Comparison of ENCODE assay signal across 8 cellular contexts in the genomic region with DNA sequence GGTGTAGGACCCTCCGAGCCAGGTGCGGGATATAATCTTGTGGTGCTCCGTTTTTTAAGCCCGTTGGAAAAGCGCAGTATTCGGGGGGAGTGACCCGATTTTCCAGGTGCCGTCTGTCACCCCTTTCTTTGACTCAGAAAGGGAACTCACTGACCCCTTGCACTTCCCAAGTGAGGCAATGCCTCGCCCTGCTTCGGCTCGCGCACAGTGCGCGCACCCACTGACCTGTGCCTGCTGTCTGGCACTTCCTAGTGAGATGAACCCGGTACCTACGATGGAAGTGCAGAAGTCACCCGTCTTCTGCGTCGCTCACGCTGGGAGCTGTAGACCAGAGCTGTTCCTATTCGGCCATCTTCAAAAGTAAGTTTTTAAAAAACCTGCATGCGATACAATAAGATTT.
A peak's percentile ranks its signal among the peaks of the same experiment; 100 is the strongest.
DNase-seq lines count a peak whose midpoint lies in the region; ATAC-seq and TF ChIP-seq lines count a peak whose summit lies in the region.
"Not testable (repeated sequence)": the region's sequence is repeated elsewhere in the genome, so short reads cannot be mapped to it uniquely, and the experiment has no call there.

No MANE protein-coding gene starts in this region.

- H3K9me3 Mint-ChIP-seq in Caco-2 (ENCODE audit: unreplicated experiment); activated B cell treated with CpG ODN at 0.5 μM for 24 hours; mesothelial cell of epicardium; stimulated activated effector memory CD8-positive, alpha-beta T cell treated with anti-CD3 and anti-CD28 coated beads, Interleukin-12 subunit alpha, Interleukin-12 subunit beta, amount 100 ng/mL, for 72 hours: not testable (repeated sequence)

- BruUV-seq in Caco-2 (replicated peaks; lab: Mats Ljungman, UMichigan) = TSS peak; percentile 61

- intact Hi-C loops in Caco-2 (cut with micrococcal nuclease; ENCODE audit: unreplicated experiment) = loop anchor here (5.0 kb wide), 1 partner anchor 361 kb away; the partner anchor contains the start of gene HS3ST1
- intact Hi-C loops in activated B cell treated with CpG ODN at 0.5 μM for 24 hours (cut with micrococcal nuclease) = not testable (repeated sequence)

- H3K4me3 ChIP-seq in Caco-2 (ENCODE audit: low read depth, low read length) = peak overlapping the region; percentile 41
- H3K4me3 ChIP-seq in HUES64 (ENCODE audit: low read length) = peak overlapping the region; percentile 64
- peak overlapping the region; percentile 53; the same call in 1 of the 2 replicates for H3K4me3 ChIP-seq in iPS DF 6.9 (ENCODE audit: low read length)

- H3K4me1 ChIP-seq in Caco-2 (peaks cover 12% of the 10 kb centered on the region), HUES64 (ENCODE audit: insufficient read depth, low read length) (peaks cover 19% of the 10 kb centered on the region)
- not testable (repeated sequence) for H3K4me1 ChIP-seq in iPS DF 6.9 (ENCODE audit: control insufficient read depth, insufficient read depth, low read length)

- H3K4me3 Mint-ChIP-seq in Caco-2 (ENCODE audit: unreplicated experiment) (peak overlapping the region; percentile 81), activated B cell treated with CpG ODN at 0.5 μM for 24 hours (peak overlapping the region; percentile 19), mesothelial cell of epicardium (peak overlapping the region; percentile 75)
- H3K4me3 Mint-ChIP-seq in stimulated activated effector memory CD8-positive, alpha-beta T cell treated with anti-CD3 and anti-CD28 coated beads, Interleukin-12 subunit alpha, Interleukin-12 subunit beta, amount 100 ng/mL, for 72 hours = peak overlapping the region; percentile 46

- not testable (repeated sequence) for H3K36me3 Mint-ChIP-seq in Caco-2 (ENCODE audit: insufficient read depth, unreplicated experiment); activated B cell treated with CpG ODN at 0.5 μM for 24 hours (ENCODE audit: low read depth); mesothelial cell of epicardium; stimulated activated effector memory CD8-positive, alpha-beta T cell treated with anti-CD3 and anti-CD28 coated beads, Interleukin-12 subunit alpha, Interleukin-12 subunit beta, amount 100 ng/mL, for 72 hours

- H3K27ac Mint-ChIP-seq in Caco-2 (ENCODE audit: unreplicated experiment) (peak overlapping the region; percentile 73), mesothelial cell of epicardium (peak overlapping the region; percentile 59)
- H3K27ac Mint-ChIP-seq in activated B cell treated with CpG ODN at 0.5 μM for 24 hours; stimulated activated effector memory CD8-positive, alpha-beta T cell treated with anti-CD3 and anti-CD28 coated beads, Interleukin-12 subunit alpha, Interleukin-12 subunit beta, amount 100 ng/mL, for 72 hours: not testable (repeated sequence)

- not testable (repeated sequence) for TF ChIP-seq CTCF in Caco-2 (IDR thresholded peaks at IDR 0.05; ENCODE audit: insufficient read depth in 1 of 2, low read depth in 1 of 2, low read length in 1 of 2, severe bottlenecking in 1 of 2, unreplicated experiment in 1 of 2); activated B cell treated with CpG ODN at 0.5 μM for 24 hours (IDR thresholded peaks at IDR 0.05); mesothelial cell of epicardium (IDR thresholded peaks at IDR 0.05; ENCODE audit: unreplicated experiment)

- POLR2A ChIA-PET in Caco-2 (lab: Charles Lee); activated B cell treated with CpG ODN at 0.5 μM for 24 hours (lab: Charles Lee): not testable (repeated sequence)

- H3K9ac ChIP-seq in HUES64 (ENCODE audit: low read depth, low read length) = peak overlapping the region; percentile 71

- not testable (repeated sequence) for ATAC-seq in activated B cell treated with CpG ODN at 0.5 μM for 24 hours (ENCODE audit: low read depth); stimulated activated effector memory CD8-positive, alpha-beta T cell treated with anti-CD3 and anti-CD28 coated beads, Interleukin-12 subunit alpha, Interleukin-12 subunit beta, amount 100 ng/mL, for 72 hours

- H3K36me3 ChIP-seq in Caco-2 (ENCODE audit: control insufficient read depth, insufficient read depth, low read length); HUES64 (ENCODE audit: insufficient read depth, low read length); iPS DF 6.9 (ENCODE audit: control insufficient read depth, insufficient read depth, low read length): not testable (repeated sequence)

- WGBS in HUES64 = 10% methylated on average over 22 of the region's 22 CpGs
- WGBS in iPS DF 6.9 (ENCODE audit: insufficient coverage, insufficient read length) = no CpG with 5 or more reads among the region's 22 CpGs

- DNase-seq in Caco-2 = peak; percentile 54 to 61
- peak; percentile 37 for DNase-seq in NCI-H526 treated with DMSO at 0.1 percent for 48 hours (lab: John Stamatoyannopoulos, UW)
- not testable (repeated sequence) for DNase-seq in activated B cell treated with CpG ODN at 0.5 μM for 24 hours; iPS DF 6.9 (ENCODE audit: low read depth, low spot score); mesothelial cell of epicardium (ENCODE audit: low spot score in 2 of 2, unreplicated experiment in 2 of 2); stimulated activated effector memory CD8-positive, alpha-beta T cell treated with anti-CD3 and anti-CD28 coated beads, Interleukin-12 subunit alpha, Interleukin-12 subunit beta, amount 100 ng/mL, for 72 hours (ENCODE audit: low spot score in 2 of 2)
- DNase-seq in ecto neural progenitor cell (ENCODE audit: low spot score) = peak; percentile 47

- H3K4me1 Mint-ChIP-seq in Caco-2 (ENCODE audit: low read depth, unreplicated experiment) (peaks cover 12% of the 10 kb centered on the region), mesothelial cell of epicardium (peaks cover 15% of the 10 kb centered on the region)
- not testable (repeated sequence) for H3K4me1 Mint-ChIP-seq in activated B cell treated with CpG ODN at 0.5 μM for 24 hours; stimulated activated effector memory CD8-positive, alpha-beta T cell treated with anti-CD3 and anti-CD28 coated beads, Interleukin-12 subunit alpha, Interleukin-12 subunit beta, amount 100 ng/mL, for 72 hours

- not testable (repeated sequence) for H3K27me3 Mint-ChIP-seq in Caco-2 (ENCODE audit: insufficient read depth, unreplicated experiment); activated B cell treated with CpG ODN at 0.5 μM for 24 hours; mesothelial cell of epicardium (ENCODE audit: low read depth)

- not testable (repeated sequence) for H3K9me3 ChIP-seq in Caco-2; HUES64 (ENCODE audit: insufficient read depth, low read depth, low read length); iPS DF 6.9 (ENCODE audit: control insufficient read depth, insufficient read depth, low read length)

- peak overlapping the region; percentile 49; the same call in 1 of the 2 replicates for H3K27ac ChIP-seq in HUES64 (ENCODE audit: low read depth, low read length)
- not testable (repeated sequence) for H3K27ac ChIP-seq in iPS DF 6.9 (ENCODE audit: low read length)

- not testable (repeated sequence) for H3K27me3 ChIP-seq in Caco-2 (replicated peaks; ENCODE audit: control insufficient read depth, insufficient read depth, low read length); HUES64 (ENCODE audit: insufficient read depth, low read length); iPS DF 6.9 (ENCODE audit: control insufficient read depth, insufficient read depth, low read length)

- CTCF ChIA-PET in Caco-2 (lab: Charles Lee); activated B cell treated with CpG ODN at 0.5 μM for 24 hours (lab: Charles Lee): not testable (repeated sequence)

Comparison
In these comparisons a context has a peak if more than half of its experiments do, and no peak if none do; other contexts are left out.
1. H3K4me3 Mint-ChIP-seq: peak in every context shown above with its lines; median percentile 81 in Caco-2; 75 in mesothelial cell of epicardium; 46 in stimulated activated effector memory CD8-positive, alpha-beta T cell treated with anti-CD3 and anti-CD28 coated beads, Interleukin-12 subunit alpha, Interleukin-12 subunit beta, amount 100 ng/mL, for 72 hours; 19 in activated B cell treated with CpG ODN at 0.5 μM for 24 hours.